Comparison of ENCODE assay signal across 8 cellular contexts in genomic region chr6:35343092-35343834, GRCh38. TPM values are rescaled to one million over a fixed set of nuclear protein-coding genes. Genes with fewer than 3 reads are reported as not detected.
DNase-seq lines count a peak whose midpoint lies in the region; ATAC-seq and TF ChIP-seq lines count a peak whose summit lies in the region.

No MANE protein-coding gene starts in this region.

- no peaks in the 10 kb centered on the region for H3K27me3 ChIP-seq in dorsolateral prefrontal cortex
- H3K27me3 ChIP-seq in mononuclear cell (ENCODE audit: insufficient read depth, low read length): no peaks in the 10 kb centered on the region
- no peaks in the 10 kb centered on the region for H3K27me3 ChIP-seq in uterus

- H3K9me3 ChIP-seq in mononuclear cell (ENCODE audit: low read depth, low read length) (no peaks in the 10 kb centered on the region), uterus (no peaks in the 10 kb centered on the region)

- no peaks in the 10 kb centered on the region for H3K36me3 ChIP-seq in uterus

- peak overlapping the region; percentile 81 for H3K4me3 ChIP-seq in GM08714 (ENCODE audit: low read length)
- H3K4me3 ChIP-seq in dorsolateral prefrontal cortex: peak overlapping the region; percentile 70 to 99 (median 92)
- peak overlapping the region; percentile 80 for H3K4me3 ChIP-seq in mononuclear cell (ENCODE audit: low read length)
- peak overlapping the region; percentile 40 to 84 for H3K4me3 ChIP-seq in uterus

- peaks cover 47% of the 10 kb centered on the region for H3K4me1 ChIP-seq in mononuclear cell (ENCODE audit: insufficient read depth, low read length)
- no peaks in the 10 kb centered on the region for H3K4me1 ChIP-seq in uterus

- DNase-seq in dorsolateral prefrontal cortex (peak in 1 of 10 donors; percentile 43), uterus (peak; percentile 45 to 51), NCI-H510A (lab: John Stamatoyannopoulos, UW) (no peak)

- intact Hi-C loops in dorsolateral prefrontal cortex (cut with DNase I) (loop anchor here in 1 of 2 donors (5.0 kb wide), 1 partner anchor 394 kb away; the partner anchor contains the start of gene ARMC12), uterus (cut with DNase I; ENCODE audit: low total_unique reads) (no loop called here)

- TF ChIP-seq CTCF in dorsolateral prefrontal cortex (IDR thresholded peaks at IDR 0.05 in 54 of 56, conservative IDR thresholded peaks at IDR 0.05 in 2 of 56; ENCODE audit: low read depth in 1 of 56, partially characterized antibody in 56 of 56) (no peak), uterus (IDR thresholded peaks at IDR 0.05) (no peak)

- peak overlapping the region in 56 of 59 donors; percentile 40 to 97 (median 87) for H3K27ac ChIP-seq in dorsolateral prefrontal cortex
- peak overlapping the region; percentile 84 to 92 for H3K27ac ChIP-seq in uterus

- TF ChIP-seq POLR2A in uterus (IDR thresholded peaks at IDR 0.05): no peak

- ATAC-seq in HG02759 (IDR thresholded peaks at IDR 0.05; ENCODE audit: unreplicated experiment) (no peak), GM18502 (IDR thresholded peaks at IDR 0.05; ENCODE audit: poor library complexity, unreplicated experiment) (no peak)

TF ChIP-seq in PFSK-1, 5 proteins besides CTCF, POLR2A, EP300 and RAD21:
- TF ChIP-seq FOXP2 (optimal IDR thresholded peaks at IDR 0.05; ENCODE audit: borderline replicate concordance, extremely low read depth, extremely low read length, insufficient read depth) (no peak), SIN3A (IDR thresholded peaks at IDR 0.05; ENCODE audit: borderline replicate concordance, insufficient read depth, low read length) (no peak), REST (IDR thresholded peaks at IDR 0.05; ENCODE audit: insufficient read depth in 1 of 2, low read depth in 2 of 2, low read length in 2 of 2) (0 out of 4 replicates have a peak, but pooled peaks of 1 of the 2 experiments have one; percentile 29), TAF1 (IDR thresholded peaks at IDR 0.05; ENCODE audit: borderline replicate concordance, insufficient read depth, low read length) (0 out of 2 replicates have a peak, but pooled peaks have one; percentile 29), POLR2AphosphoS5 (IDR thresholded peaks at IDR 0.05; ENCODE audit: low read depth, low read length) (0 out of 2 replicates have a peak, but pooled peaks have one; percentile 32)

RNA-seq across cellular contexts. Expression of gene PPARD, which starts 0.9 kb away (rescaled TPM):
- 26.6 TPM for polyA plus RNA-seq in PFSK-1 (2012; ENCODE audit: insufficient read length, low read depth)
- total RNA-seq in dorsolateral prefrontal cortex: 10 to 100 TPM; 26.8 to 49.1 (median 36.9) TPM
- total RNA-seq in mononuclear cell: 8.1 TPM
- total RNA-seq in uterus: 10 to 100 TPM in 1 of 4 donors, 1 to 10 TPM in 3; 1.5 to 26.6 (median 7.8) TPM

RNA-seq across cellular contexts. Expression of gene DEF6, which starts 45.6 kb away (rescaled TPM):
- polyA plus RNA-seq in PFSK-1 (2012; ENCODE audit: insufficient read length, low read depth): 22.2 TPM
- total RNA-seq in dorsolateral prefrontal cortex: 10 to 100 TPM in 2 of 120 experiments, 1 to 10 TPM in 118; 1.6 to 10.2 (median 4.8) TPM
- 80.1 TPM for total RNA-seq in mononuclear cell
- total RNA-seq in uterus: 1 to 10 TPM in 3 of 4 donors, under 1 TPM in 1; 0.26 to 8.9 (median 3.1) TPM
